26 cellular contexts compared by ENCODE assay signal in genomic region chr15:71627604-71628003, GRCh38.
DNase-seq lines count a peak whose midpoint lies in the region; ATAC-seq and TF ChIP-seq lines count a peak whose summit lies in the region.
"Had no signal": no experiment of that assay in that cellular context is flagged by ENCODE, and none has a peak within 500 bp of the region (broad histone marks: within the 10 kb centered on the region; RNA-seq: fewer than 3 reads in every experiment).

No MANE protein-coding gene starts in this region.

- no peaks in the 10 kb centered on the region for H3F3A ChIP-seq in GM23248 (ENCODE audit: insufficient read depth)

- no peaks in the 10 kb centered on the region for H3K9me2 ChIP-seq in GM23248 (ENCODE audit: insufficient read depth)

- H3K9ac ChIP-seq in GM23248 = no peak overlapping the region
- H3K9ac ChIP-seq: BLaER1 treated with 17β-estradiol and CSF1 and Interleukin-3, amounts not matched to agents 10 nM and 100 nM had no signal

- H4K20me1 ChIP-seq in GM23248 (ENCODE audit: insufficient read depth) = no peaks in the 10 kb centered on the region
- H4K20me1 ChIP-seq: BLaER1 treated with 17β-estradiol and CSF1 and Interleukin-3, amounts not matched to agents 10 nM and 100 nM had no signal

- in situ Hi-C loops in GM23248 (cut with MboI) = no loop called here
- in situ Hi-C loops in transverse colon (cut with MboI; ENCODE audit: low pct_ligation_motif_present in 1 of 4, low pct_unique_long_range_greater_than_20kb in 1 of 4, low sequenced_read_pairs in 3 of 4) = no loop called here

- 84 to 85% methylated on average over 3 of the region's 3 CpGs for WGBS in GM23248 (ENCODE audit: low coverage in 1 of 2, low lambda C conversion rate in 2 of 2, missing lambda C conversion rate in 2 of 2), 2 experiments
- 100% methylated on average over 3 of the region's 3 CpGs for WGBS in prostate gland
- 91 to 100% methylated on average over 1 to 3 of the region's 3 CpGs for WGBS in transverse colon (ENCODE audit: low coverage in 1 of 2), 2 donors
- WGBS in esophagus squamous epithelium, 2 donors = 64 to 79% methylated on average over 3 of the region's 3 CpGs

- H3K27ac ChIP-seq in C4-2B (peak overlapping the region; percentile 67), GM23248 (no peak overlapping the region), prostate gland (peak overlapping the region; percentile 77 to 78), transverse colon (no peak overlapping the region), esophagus squamous epithelium (peak overlapping the region in 2 of 4 donors; percentile 8 to 39)
- H3K27ac ChIP-seq: BLaER1 treated with 17β-estradiol and CSF1 and Interleukin-3, amounts not matched to agents 10 nM and 100 nM; HL-60; Peyer's patch; SJCRH30 had no signal

- H3K4me3 ChIP-seq in GM23248 (no peak overlapping the region), prostate gland (no peak overlapping the region), transverse colon (no peak overlapping the region), esophagus squamous epithelium (no peak overlapping the region)
- H3K4me3 ChIP-seq: BLaER1 treated with 17β-estradiol and CSF1 and Interleukin-3, amounts not matched to agents 10 nM and 100 nM; GM12878; Peyer's patch; SJCRH30 had no signal

- H2AFZ ChIP-seq in GM23248 = no peak overlapping the region

- H3K79me2 ChIP-seq in GM23248 (ENCODE audit: insufficient read depth) = no peaks in the 10 kb centered on the region

- TF ChIP-seq POLR2A in prostate gland (IDR thresholded peaks at IDR 0.05) (no peak), transverse colon (IDR thresholded peaks at IDR 0.05) (no peak), esophagus squamous epithelium (IDR thresholded peaks at IDR 0.05) (no peak)

- TF ChIP-seq EP300 in transverse colon (IDR thresholded peaks at IDR 0.05; ENCODE audit: low read depth) = no peak

- H3K4me2 ChIP-seq in GM23248 (ENCODE audit: unreplicated experiment) = no peak overlapping the region
- H3K4me2 ChIP-seq: BLaER1 treated with 17β-estradiol and CSF1 and Interleukin-3, amounts not matched to agents 10 nM and 100 nM had no signal

- H3K27me3 ChIP-seq in GM23248 (replicated peaks; ENCODE audit: insufficient read depth) = no peaks in the 10 kb centered on the region
- H3K27me3 ChIP-seq in prostate gland (replicated peaks; ENCODE audit: insufficient read depth) = no peaks in the 10 kb centered on the region
- H3K27me3 ChIP-seq in transverse colon = no peaks in the 10 kb centered on the region
- no peaks in the 10 kb centered on the region for H3K27me3 ChIP-seq in esophagus squamous epithelium
- H3K27me3 ChIP-seq: BLaER1 treated with 17β-estradiol and CSF1 and Interleukin-3, amounts not matched to agents 10 nM and 100 nM; Peyer's patch; SJCRH30 had no signal

- H3K9me3 ChIP-seq in GM23248 (ENCODE audit: low read depth) = no peaks in the 10 kb centered on the region
- no peaks in the 10 kb centered on the region for H3K9me3 ChIP-seq in prostate gland
- H3K9me3 ChIP-seq in transverse colon = no peaks in the 10 kb centered on the region
- no peaks in the 10 kb centered on the region for H3K9me3 ChIP-seq in esophagus squamous epithelium
- H3K9me3 ChIP-seq: BLaER1 treated with 17β-estradiol and CSF1 and Interleukin-3, amounts not matched to agents 10 nM and 100 nM; Peyer's patch had no signal

- no peaks in the 10 kb centered on the region for H3K36me3 ChIP-seq in GM23248 (ENCODE audit: low read depth)
- no peaks in the 10 kb centered on the region for H3K36me3 ChIP-seq in prostate gland
- H3K36me3 ChIP-seq in transverse colon = no peaks in the 10 kb centered on the region
- H3K36me3 ChIP-seq in esophagus squamous epithelium = peaks cover 0 to 50% (median 0%) of the 10 kb centered on the region in 3 donors
- H3K36me3 ChIP-seq: BLaER1 treated with 17β-estradiol and CSF1 and Interleukin-3, amounts not matched to agents 10 nM and 100 nM; Peyer's patch; SJCRH30 had no signal

- H3K4me1 ChIP-seq in GM23248 (ENCODE audit: insufficient read depth) (no peaks in the 10 kb centered on the region), prostate gland (replicated peaks) (no peaks in the 10 kb centered on the region), transverse colon (peaks cover 0 to 3% (median 2%) of the 10 kb centered on the region in 4 donors), esophagus squamous epithelium (peaks cover 0 to 28% (median 5%) of the 10 kb centered on the region in 3 donors)
- H3K4me1 ChIP-seq: BLaER1 treated with 17β-estradiol and CSF1 and Interleukin-3, amounts not matched to agents 10 nM and 100 nM had no signal

- DNase-seq in GM23248 (peak; percentile 33), amniotic epithelial cell (ENCODE audit: low read depth) (peak; percentile 25), prostate gland (ENCODE audit: low spot score) (no peak), transverse colon (no peak), esophagus squamous epithelium (lab: John Stamatoyannopoulos, UW) (no peak)
- DNase-seq: Calu3; CD8-positive, alpha-beta T cell; DMS153; H9; KBM-7; MM.1S; NCI-H1048; NCI-H1417 treated with DMSO at 0.1 percent for 48 hours; NCI-H187; NCI-H2107; NCI-H510A treated with DMSO at 0.1 percent for 48 hours; NCI-H748 treated with DMSO at 0.1 percent for 48 hours; Peyer's patch; SJCRH30; T-cell had no signal

- ATAC-seq in HG03571 (IDR thresholded peaks at IDR 0.05; ENCODE audit: unreplicated experiment) = no peak
- ATAC-seq: CD8-positive, alpha-beta T cell; GM12878; HepG2; T-cell had no signal

- intact Hi-C loops in prostate gland (cut with DNase I) (no loop called here), transverse colon (cut with DNase I; ENCODE audit: low total_unique reads) (no loop called here), esophagus squamous epithelium (cut with DNase I) (no loop called here)

- no peak for TF ChIP-seq CTCF in C4-2B (conservative IDR thresholded peaks at IDR 0.05)
- TF ChIP-seq CTCF in prostate gland (IDR thresholded peaks at IDR 0.05) = no peak
- TF ChIP-seq CTCF in transverse colon (IDR thresholded peaks at IDR 0.05) = no peak
- TF ChIP-seq CTCF in esophagus squamous epithelium (IDR thresholded peaks at IDR 0.05) = no peak

Comparison
In these comparisons a context has a peak if more than half of its experiments do, and no peak if none do; other contexts are left out.
1. H3K27ac ChIP-seq: peak in C4-2B (single experiment) and prostate gland (2 of 2); none in GM23248 (single experiment) and transverse colon (0 of 4).
2. DNase-seq: peak in GM23248 (single experiment) and amniotic epithelial cell (single experiment); none in prostate gland (single experiment), transverse colon (single experiment) and esophagus squamous epithelium (single experiment).